In the genomic region with DNA sequence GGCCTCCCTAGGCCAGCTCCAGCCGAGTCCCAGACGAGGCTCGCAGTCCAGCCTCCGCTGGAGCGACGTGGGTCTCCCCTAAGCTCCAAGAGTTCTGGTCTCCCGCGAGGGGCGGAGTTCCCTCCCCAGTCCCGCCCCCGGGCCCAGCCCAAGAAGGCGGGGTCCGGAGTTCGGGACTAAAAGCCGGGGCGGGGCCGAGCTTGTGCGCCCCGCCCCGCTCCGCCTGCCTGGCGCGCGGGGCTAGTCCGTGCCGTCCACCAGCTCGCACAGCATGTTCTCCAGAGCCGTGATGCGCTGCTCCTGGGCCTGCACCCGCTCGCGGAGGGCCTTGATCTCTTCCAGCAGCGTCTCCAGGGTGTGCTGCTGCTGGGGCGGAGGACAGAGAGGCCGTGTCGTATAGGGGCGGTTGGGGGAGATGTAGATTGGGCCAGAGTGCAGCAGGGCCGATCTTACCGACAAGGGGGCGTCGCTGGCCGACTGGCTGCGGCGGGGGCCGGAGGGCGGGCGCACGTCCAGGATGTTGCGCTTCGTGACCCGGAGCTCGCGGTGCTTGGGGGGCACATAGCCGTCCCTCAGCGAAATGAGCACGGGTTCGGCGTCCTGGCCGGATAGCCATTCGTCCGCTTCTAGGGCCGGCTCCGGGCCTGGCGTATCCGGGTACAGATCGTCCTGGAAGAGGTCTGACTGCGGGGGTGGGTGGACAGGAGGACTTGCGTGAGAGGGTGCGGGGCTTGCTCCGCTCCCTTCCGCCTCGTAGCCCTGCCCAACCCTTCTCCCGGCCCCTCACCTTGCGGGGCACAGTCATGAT, we compare ENCODE assay signal across 1 cellular context.
TF ChIP-seq lines count a peak whose summit lies in the region.

No MANE protein-coding gene starts in this region.

TF ChIP-seq in IMR-90, 13 proteins besides CTCF, POLR2A, EP300 and RAD21:
- TF ChIP-seq, protein P1, sequence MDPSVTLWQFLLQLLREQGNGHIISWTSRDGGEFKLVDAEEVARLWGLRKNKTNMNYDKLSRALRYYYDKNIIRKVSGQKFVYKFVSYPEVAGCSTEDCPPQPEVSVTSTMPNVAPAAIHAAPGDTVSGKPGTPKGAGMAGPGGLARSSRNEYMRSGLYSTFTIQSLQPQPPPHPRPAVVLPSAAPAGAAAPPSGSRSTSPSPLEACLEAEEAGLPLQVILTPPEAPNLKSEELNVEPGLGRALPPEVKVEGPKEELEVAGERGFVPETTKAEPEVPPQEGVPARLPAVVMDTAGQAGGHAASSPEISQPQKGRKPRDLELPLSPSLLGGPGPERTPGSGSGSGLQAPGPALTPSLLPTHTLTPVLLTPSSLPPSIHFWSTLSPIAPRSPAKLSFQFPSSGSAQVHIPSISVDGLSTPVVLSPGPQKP (IDR thresholded peaks at IDR 0.05; ENCODE audit: borderline replicate concordance, low read depth, low read length): no peak
- peak; percentile 40; the same call in 1 of the 2 replicates for TF ChIP-seq MAZ (IDR thresholded peaks at IDR 0.05; ENCODE audit: borderline replicate concordance, low read depth, low read length)
TF ChIP-seq in IMR-90: peak in this region for 1.
